ENCODE assay signal across 11 cellular contexts in genomic region chr4:76658231-76659102, GRCh38.
DNase-seq lines count a peak whose midpoint lies in the region; ATAC-seq and TF ChIP-seq lines count a peak whose summit lies in the region.
"Had no signal": no experiment of that assay in that cellular context is flagged by ENCODE, and none has a peak within 500 bp of the region (broad histone marks: within the 10 kb centered on the region; RNA-seq: fewer than 3 reads in every experiment).

No MANE protein-coding gene starts in this region.

- H3K79me1 ChIP-seq in trophoblast cell (ENCODE audit: low read length) = peaks cover 20% of the 10 kb centered on the region

- DNase-seq in breast epithelium (ENCODE audit: low spot score in 2 of 2) (no peak), trophoblast cell (peak; percentile 13 to 63), NCI-H524 treated with DMSO at 0.1 percent for 48 hours (lab: John Stamatoyannopoulos, UW) (no peak), T-helper 9 cell (no peak)
- DNase-seq: activated naive CD4-positive, alpha-beta T cell treated with anti-CD3 and anti-CD28 coated beads for 36 hours; hypothalamus had no signal

- no peak overlapping the region for H3K18ac ChIP-seq in trophoblast cell (ENCODE audit: low read length)

- H4K91ac ChIP-seq in trophoblast cell (ENCODE audit: low read depth, low read length) = peak overlapping the region; percentile 85

- H2BK120ac ChIP-seq in trophoblast cell (ENCODE audit: insufficient read depth, low read length, poor library complexity) = peak overlapping the region; percentile 25

- no peak overlapping the region for H4K8ac ChIP-seq in trophoblast cell (ENCODE audit: low read depth, low read length)

- H2AFZ ChIP-seq in trophoblast cell (ENCODE audit: insufficient read depth, low read length, poor library complexity) = no peak overlapping the region

- peaks cover 3% of the 10 kb centered on the region for H3K79me2 ChIP-seq in trophoblast cell (ENCODE audit: control insufficient read depth, insufficient read depth, low read length, poor library complexity)

- H3K27me3 ChIP-seq in breast epithelium (no peaks in the 10 kb centered on the region), trophoblast cell (ENCODE audit: insufficient read depth, low read length) (no peaks in the 10 kb centered on the region)

- H3K23ac ChIP-seq in trophoblast cell (ENCODE audit: low read length) = no peak overlapping the region

- no peak overlapping the region for H3K4ac ChIP-seq in trophoblast cell (ENCODE audit: low read depth, low read length)

- H3K4me1 ChIP-seq in breast epithelium (no peaks in the 10 kb centered on the region), trophoblast cell (ENCODE audit: control insufficient read depth in 1 of 2, insufficient read depth in 2 of 2, low read length in 2 of 2) (peaks cover 11 to 26% of the 10 kb centered on the region in 2 experiments)
- H3K4me1 ChIP-seq: prostate gland had no signal

- H4K12ac ChIP-seq in trophoblast cell (ENCODE audit: low read depth, low read length) = no peak overlapping the region

- H2AK5ac ChIP-seq in trophoblast cell (ENCODE audit: low read length) = no peak overlapping the region

- no peak overlapping the region for H3K4me2 ChIP-seq in trophoblast cell (ENCODE audit: low read length)

- H3K27ac ChIP-seq in breast epithelium (peak overlapping the region; percentile 3 to 63), trophoblast cell (ENCODE audit: low read depth, low read length) (no peak overlapping the region)
- H3K27ac ChIP-seq: prostate gland had no signal

- TF ChIP-seq CTCF in breast epithelium (IDR thresholded peaks at IDR 0.05) = no peak

- no peak overlapping the region for H3K9ac ChIP-seq in trophoblast cell (ENCODE audit: low read length)

- peak; percentile 64 for ATAC-seq in GM18870 (IDR thresholded peaks at IDR 0.05; ENCODE audit: unreplicated experiment)
- peak; percentile 71 for ATAC-seq in HG03354 (IDR thresholded peaks at IDR 0.05; ENCODE audit: poor library complexity, severe bottlenecking, unreplicated experiment)
- no peak for ATAC-seq in HG03442 (IDR thresholded peaks at IDR 0.05; ENCODE audit: unreplicated experiment)
- no peak for ATAC-seq in GM18502 (IDR thresholded peaks at IDR 0.05; ENCODE audit: poor library complexity, unreplicated experiment)

- H3K36me3 ChIP-seq in breast epithelium = no peaks in the 10 kb centered on the region
- H3K36me3 ChIP-seq in trophoblast cell (ENCODE audit: control insufficient read depth in 1 of 2, insufficient read depth in 2 of 2, low read length in 2 of 2) = no peaks in the 10 kb centered on the region
- H3K36me3 ChIP-seq: prostate gland had no signal

- no peak overlapping the region for H2BK5ac ChIP-seq in trophoblast cell (ENCODE audit: low read depth, low read length, poor library complexity)

- TF ChIP-seq POLR2A in breast epithelium (IDR thresholded peaks at IDR 0.05) = no peak

- no CpG with 5 or more reads among the region's 3 CpGs for WGBS in trophoblast cell (ENCODE audit: extremely low coverage, insufficient coverage, insufficient read length)

- intact Hi-C loops in breast epithelium (cut with DNase I; ENCODE audit: low total_unique reads) = no loop called here

- H3K14ac ChIP-seq in trophoblast cell (ENCODE audit: low read length) = no peak overlapping the region

- H3K9me3 ChIP-seq in breast epithelium = no peaks in the 10 kb centered on the region
- H3K9me3 ChIP-seq in trophoblast cell (ENCODE audit: insufficient read depth, low read depth, low read length) = no peaks in the 10 kb centered on the region
- H3K9me3 ChIP-seq: prostate gland had no signal

- H2BK12ac ChIP-seq in trophoblast cell (ENCODE audit: low read length) = peak overlapping the region; percentile 90

- H3K4me3 ChIP-seq in breast epithelium (no peak overlapping the region), trophoblast cell (ENCODE audit: low read depth, low read length) (no peak overlapping the region)
- H3K4me3 ChIP-seq: prostate gland had no signal

Comparison
In these comparisons a context has a peak if more than half of its experiments do, and no peak if none do; other contexts are left out.
1. ATAC-seq: peak in GM18870 (single experiment) and HG03354 (single experiment); none in HG03442 (single experiment) and GM18502 (single experiment).
2. DNase-seq: peak in trophoblast cell (2 of 2); none in breast epithelium (0 of 2), NCI-H524 treated with DMSO at 0.1 percent for 48 hours (single experiment) and T-helper 9 cell (single experiment).